In the genomic region with DNA sequence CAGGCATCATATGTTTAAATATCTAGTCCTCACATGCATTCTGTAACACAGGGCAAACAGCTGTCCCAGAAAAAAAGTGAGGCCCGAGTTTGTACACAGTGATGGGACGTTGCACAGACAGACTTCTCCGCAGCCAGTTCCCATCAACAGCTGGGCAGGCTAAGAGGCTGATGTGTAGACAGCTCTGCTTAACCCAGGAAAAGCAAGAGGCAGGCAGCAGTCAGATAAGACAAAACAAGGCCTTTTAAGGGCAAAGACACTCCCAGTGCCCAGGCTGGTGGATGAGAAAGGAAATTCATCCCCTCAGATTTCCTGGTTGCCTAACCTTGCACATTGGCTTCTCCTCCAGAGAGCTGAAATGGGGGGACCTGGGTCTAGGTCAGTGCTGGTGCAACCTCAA, we compare ENCODE assay signal across 16 cellular contexts. TPM values are rescaled to one million over a fixed set of nuclear protein-coding genes. Genes with fewer than 3 reads are reported as not detected.
DNase-seq lines count a peak whose midpoint lies in the region; ATAC-seq, FAIRE-seq and TF ChIP-seq lines count a peak whose summit lies in the region.
"Had no signal": no experiment of that assay in that cellular context is flagged by ENCODE, and none has a peak within 500 bp of the region (broad histone marks: within the 10 kb centered on the region; RNA-seq: fewer than 3 reads in every experiment).

No MANE protein-coding gene starts in this region.

- no peaks in the 10 kb centered on the region for H3K9me1 ChIP-seq in endothelial cell of umbilical vein (replicated peaks; ENCODE audit: control insufficient read depth, extremely low read depth, insufficient read depth, low read length)

- CTCF ChIA-PET in endothelial cell of umbilical vein (lab: Charles Lee): interaction anchor here (0.9 to 28.3 kb wide), 4 partner anchors 19 to 309 kb away, joined by 3 to 1317 read pairs (median 10); a partner anchor contains a TSS
- CTCF ChIA-PET in activated naive CD4-positive, alpha-beta T cell treated with anti-CD3 and anti-CD28 coated beads for 36 hours (lab: Charles Lee): interaction anchor here (0.8 to 10.5 kb wide), 3 partner anchors 24 to 72 kb away, joined by 4 to 287 read pairs (median 4); a partner anchor contains a TSS

- H3K36me3 ChIP-seq in cardiac muscle cell (no peaks in the 10 kb centered on the region), endothelial cell of umbilical vein (ENCODE audit: control insufficient read depth in 2 of 2, extremely low read depth in 1 of 2, insufficient read depth in 2 of 2, low read length in 2 of 2) (peaks cover 16 to 20% of the 10 kb centered on the region in 2 experiments), vagina (peaks cover 0 to 34% of the 10 kb centered on the region in 2 donors)

- dilution Hi-C loops in endothelial cell of umbilical vein (cut with MboI; ENCODE audit: extremely low pct_ligation_motif_present, low sequenced_read_pairs): no loop called here

- no peak for ATAC-seq in Right ventricle myocardium superior (ENCODE audit: poor library complexity)
- no peak for ATAC-seq in HG03108 (IDR thresholded peaks at IDR 0.05; ENCODE audit: unreplicated experiment)

- H3K9me3 ChIP-seq in cardiac muscle cell (ENCODE audit: low read depth) (no peaks in the 10 kb centered on the region), endothelial cell of umbilical vein (replicated peaks; ENCODE audit: control insufficient read depth, insufficient read depth, low read length) (no peaks in the 10 kb centered on the region), vagina (no peaks in the 10 kb centered on the region)
- H3K9me3 ChIP-seq: testis had no signal

- H3K9me3 Mint-ChIP-seq in nephron: no peaks in the 10 kb centered on the region
- no peaks in the 10 kb centered on the region for H3K9me3 Mint-ChIP-seq in activated naive CD4-positive, alpha-beta T cell treated with anti-CD3 and anti-CD28 coated beads for 36 hours
- H3K9me3 Mint-ChIP-seq: memory B cell had no signal

- H2AFZ ChIP-seq in endothelial cell of umbilical vein (ENCODE audit: low read depth, low read length): no peak overlapping the region

- TF ChIP-seq CTCF in cardiac muscle cell (IDR thresholded peaks at IDR 0.05; ENCODE audit: low read depth, low read length): no peak
- TF ChIP-seq CTCF in endothelial cell of umbilical vein (IDR thresholded peaks at IDR 0.05; ENCODE audit: extremely low read depth in 1 of 2, insufficient read depth in 1 of 2, low read depth in 1 of 2, low read length in 2 of 2): no peak
- TF ChIP-seq CTCF in nephron (IDR thresholded peaks at IDR 0.05; ENCODE audit: unreplicated experiment in 3 of 3): no peak
- no peak for TF ChIP-seq CTCF in vagina (IDR thresholded peaks at IDR 0.05)

- no peak overlapping the region for H3K4me3 Mint-ChIP-seq in nephron
- no peak overlapping the region for H3K4me3 Mint-ChIP-seq in activated naive CD4-positive, alpha-beta T cell treated with anti-CD3 and anti-CD28 coated beads for 36 hours
- H3K4me3 Mint-ChIP-seq: memory B cell had no signal

- BruUV-seq in endothelial cell of umbilical vein (replicated peaks; lab: Mats Ljungman, UMichigan): no TSS peak

- H3K4me1 ChIP-seq in cardiac muscle cell (ENCODE audit: low read depth) (peaks cover 28% of the 10 kb centered on the region), endothelial cell of umbilical vein (ENCODE audit: control insufficient read depth, extremely low read depth, insufficient read depth, low read length) (peaks cover 53% of the 10 kb centered on the region), vagina (peaks cover 51% of the 10 kb centered on the region)

- DNase-seq in cardiac muscle cell (ENCODE audit: low read depth in 1 of 2, low spot score in 1 of 2) (peak; percentile 90 to 93), Right ventricle myocardium superior (no peak), endothelial cell of umbilical vein (ENCODE audit: low read depth, low spot score) (peak; percentile 77), vagina (ENCODE audit: extremely low spot score in 2 of 2) (no peak), islet precursor cell (no peak)
- DNase-seq in activated naive CD4-positive, alpha-beta T cell treated with anti-CD3 and anti-CD28 coated beads for 36 hours: no peak
- DNase-seq: activated CD4-positive, alpha-beta T cell treated with anti-CD3 and anti-CD28 coated beads for 48 hours; activated effector memory CD4-positive, alpha-beta T cell treated with Interleukin-2 at 50 U/mL for 16 hours; glutamatergic neuron; KBM-7; NCI-H2029; NK-92 treated with Interleukin-12 subunit alpha and Interleukin-12 subunit beta, amount 100 ng/mL, for 24 hours; testis had no signal

- H3K79me2 ChIP-seq in endothelial cell of umbilical vein (ENCODE audit: control insufficient read depth, insufficient read depth, low read length): peaks cover 19% of the 10 kb centered on the region

- peak; percentile 71 for FAIRE-seq in endothelial cell of umbilical vein (lab: Jason Lieb, UNC)

- no peaks in the 10 kb centered on the region for H4K20me1 ChIP-seq in endothelial cell of umbilical vein (replicated peaks; ENCODE audit: control insufficient read depth, extremely low read depth, insufficient read depth, low read length)

- no peak overlapping the region for H3K4me2 ChIP-seq in endothelial cell of umbilical vein (ENCODE audit: insufficient read depth, low read length)

- no peak overlapping the region for H3K9ac ChIP-seq in endothelial cell of umbilical vein (replicated peaks; ENCODE audit: extremely low read depth, insufficient read depth, low read length)

- peak overlapping the region; percentile 40 to 93 (median 90) for H3K27ac Mint-ChIP-seq in nephron
- H3K27ac Mint-ChIP-seq in activated naive CD4-positive, alpha-beta T cell treated with anti-CD3 and anti-CD28 coated beads for 36 hours: no peak overlapping the region
- H3K27ac Mint-ChIP-seq: memory B cell had no signal

- H3K36me3 Mint-ChIP-seq in nephron (ENCODE audit: low read depth): no peaks in the 10 kb centered on the region
- peaks cover 4% of the 10 kb centered on the region for H3K36me3 Mint-ChIP-seq in activated naive CD4-positive, alpha-beta T cell treated with anti-CD3 and anti-CD28 coated beads for 36 hours (ENCODE audit: low read depth)

- POLR2A ChIA-PET in endothelial cell of umbilical vein (lab: Charles Lee): interaction anchor here (1.5 to 7.3 kb wide), 3 partner anchors 10 to 26 kb away, joined by 9 to 124 read pairs (median 9); a partner anchor contains a TSS

- intact Hi-C loops in Right ventricle myocardium superior (cut with DNase I): no loop called here
- intact Hi-C loops in endothelial cell of umbilical vein (cut with micrococcal nuclease): loop anchor here (1.0 kb wide), 1 partner anchor 26 kb away; no protein-coding TSS in a partner anchor
- intact Hi-C loops in vagina (cut with DNase I): no loop called here
- intact Hi-C loops in activated naive CD4-positive, alpha-beta T cell treated with anti-CD3 and anti-CD28 coated beads for 36 hours (cut with micrococcal nuclease): no loop called here

- peaks cover 56% of the 10 kb centered on the region for H3K4me1 Mint-ChIP-seq in nephron
- peaks cover 11% of the 10 kb centered on the region for H3K4me1 Mint-ChIP-seq in activated naive CD4-positive, alpha-beta T cell treated with anti-CD3 and anti-CD28 coated beads for 36 hours (ENCODE audit: low read depth)

- H3K27me3 Mint-ChIP-seq in nephron (ENCODE audit: low read depth): peaks cover 25% of the 10 kb centered on the region
- H3K27me3 Mint-ChIP-seq in activated naive CD4-positive, alpha-beta T cell treated with anti-CD3 and anti-CD28 coated beads for 36 hours (ENCODE audit: low read depth): peaks cover 6% of the 10 kb centered on the region
- H3K27me3 Mint-ChIP-seq: memory B cell had no signal

- H3K27me3 ChIP-seq in cardiac muscle cell (no peaks in the 10 kb centered on the region), endothelial cell of umbilical vein (ENCODE audit: control insufficient read depth in 2 of 2, insufficient read depth in 2 of 2, low read length in 2 of 2) (peaks cover 0 to 3% of the 10 kb centered on the region in 2 experiments), vagina (no peaks in the 10 kb centered on the region)
- H3K27me3 ChIP-seq: testis had no signal

- TF ChIP-seq POLR2A in endothelial cell of umbilical vein (IDR thresholded peaks at IDR 0.05; ENCODE audit: low read depth, low read length): no peak
- TF ChIP-seq POLR2A in vagina (IDR thresholded peaks at IDR 0.05): no peak

- H3K4me3 ChIP-seq in cardiac muscle cell (no peak overlapping the region), endothelial cell of umbilical vein (replicated peaks in 1 of 3; ENCODE audit: insufficient read depth in 1 of 3, low read depth in 1 of 3, low read length in 3 of 3) (no peak overlapping the region), vagina (no peak overlapping the region)
- H3K4me3 ChIP-seq: testis had no signal

- H3K27ac ChIP-seq in cardiac muscle cell (peak overlapping the region; percentile 100), endothelial cell of umbilical vein (ENCODE audit: insufficient read depth, low read depth, low read length) (peak overlapping the region; percentile 51), vagina (peak overlapping the region; percentile 42)

RNA-seq across cellular contexts. Expression of a gene that starts 17.2 kb away (rescaled TPM):
- total RNA-seq in cardiac muscle cell (54.4 and 61.5 TPM in 2 replicates), Right ventricle myocardium superior (21.5 TPM), endothelial cell of umbilical vein (29.5 and 35.6 TPM in 2 replicates), vagina (80.5 TPM)
- polyA plus RNA-seq in cardiac muscle cell (57.3 and 69.1 TPM in 2 replicates), endothelial cell of umbilical vein (21.4 and 24.4 TPM in 2 replicates)
- 14.4 and 26.7 TPM in 2 replicates for polyA plus RNA-seq in endothelial cell of umbilical vein (2011; cell fraction: cytosol; rRNA removed)
- polyA plus RNA-seq in endothelial cell of umbilical vein (2011; cell fraction: nucleus; rRNA removed): 9.6 and 10.4 TPM in 2 replicates
- polyA plus RNA-seq in endothelial cell of umbilical vein (2012): 21.0 and 23.4 TPM in 2 replicates
- 7.8 and 8.0 TPM in 2 replicates for polyA minus RNA-seq in endothelial cell of umbilical vein
- 19.4 TPM for polyA minus RNA-seq in endothelial cell of umbilical vein (2011; cell fraction: cytosol; rRNA and poly(A)+ RNA removed)
- 3.2 and 8.5 TPM in 2 replicates for polyA minus RNA-seq in endothelial cell of umbilical vein (2011; cell fraction: nucleus; rRNA and poly(A)+ RNA removed)
- 10 to 100 TPM; 19.5 TPM for total RNA-seq in activated naive CD4-positive, alpha-beta T cell treated with anti-CD3 and anti-CD28 coated beads for 36 hours

RNA-seq across cellular contexts. Expression of a gene that starts 20.8 kb away (rescaled TPM):
- total RNA-seq in cardiac muscle cell: 135 and 174 TPM in 2 replicates
- polyA plus RNA-seq in cardiac muscle cell: 76.4 and 78.9 TPM in 2 replicates
- 53.1 TPM for total RNA-seq in Right ventricle myocardium superior
- 332 and 393 TPM in 2 replicates for total RNA-seq in endothelial cell of umbilical vein
- polyA plus RNA-seq in endothelial cell of umbilical vein: 510 and 560 TPM in 2 replicates
- polyA plus RNA-seq in endothelial cell of umbilical vein (2011; cell fraction: cytosol; rRNA removed): 538 and 578 TPM in 2 replicates
- polyA plus RNA-seq in endothelial cell of umbilical vein (2011; cell fraction: nucleus; rRNA removed): 426 and 474 TPM in 2 replicates
- 291 and 393 TPM in 2 replicates for polyA plus RNA-seq in endothelial cell of umbilical vein (2012)
- polyA minus RNA-seq in endothelial cell of umbilical vein: 360 and 393 TPM in 2 replicates
- polyA minus RNA-seq in endothelial cell of umbilical vein (2011; cell fraction: cytosol; rRNA and poly(A)+ RNA removed): 93.8 TPM
- polyA minus RNA-seq in endothelial cell of umbilical vein (2011; cell fraction: nucleus; rRNA and poly(A)+ RNA removed): 111 and 143 TPM in 2 replicates
- total RNA-seq in vagina: 729 TPM
- 10 to 100 TPM; 35.7 to 36.6 TPM for total RNA-seq in activated naive CD4-positive, alpha-beta T cell treated with anti-CD3 and anti-CD28 coated beads for 36 hours

RNA-seq across cellular contexts. Expression of a gene that starts 52.8 kb away (rescaled TPM):
- total RNA-seq in cardiac muscle cell (113 and 151 TPM in 2 replicates), Right ventricle myocardium superior (66.6 TPM), endothelial cell of umbilical vein (136 and 138 TPM in 2 replicates), vagina (45.9 TPM)
- polyA plus RNA-seq in cardiac muscle cell (99.0 and 127 TPM in 2 replicates), endothelial cell of umbilical vein (16.3 and 19.9 TPM in 2 replicates)
- 27.2 and 31.1 TPM in 2 replicates for polyA plus RNA-seq in endothelial cell of umbilical vein (2011; cell fraction: cytosol; rRNA removed)
- polyA plus RNA-seq in endothelial cell of umbilical vein (2011; cell fraction: nucleus; rRNA removed): 58.6 and 65.0 TPM in 2 replicates
- 73.9 and 86.9 TPM in 2 replicates for polyA plus RNA-seq in endothelial cell of umbilical vein (2012)
- 45.0 and 46.8 TPM in 2 replicates for polyA minus RNA-seq in endothelial cell of umbilical vein
- 0.31 TPM for polyA minus RNA-seq in endothelial cell of umbilical vein (2011; cell fraction: cytosol; rRNA and poly(A)+ RNA removed)
- 83.9 and 99.0 TPM in 2 replicates for polyA minus RNA-seq in endothelial cell of umbilical vein (2011; cell fraction: nucleus; rRNA and poly(A)+ RNA removed)
- total RNA-seq in activated naive CD4-positive, alpha-beta T cell treated with anti-CD3 and anti-CD28 coated beads for 36 hours: 1 to 10 TPM in 1 of 2 experiments, under 1 TPM in 1; 0.62 to 1.2 TPM

Comparison
In these comparisons a context has a peak if more than half of its experiments do, and no peak if none do; other contexts are left out.
1. DNase-seq: peak in cardiac muscle cell (2 of 2) and endothelial cell of umbilical vein (single experiment); none in Right ventricle myocardium superior (single experiment), vagina (0 of 2), islet precursor cell (single experiment) and activated naive CD4-positive, alpha-beta T cell treated with anti-CD3 and anti-CD28 coated beads for 36 hours (single experiment).
2. H3K27ac ChIP-seq: peak in every context shown above with its lines; median percentile 100 in cardiac muscle cell; 51 in endothelial cell of umbilical vein; 42 in vagina.
3. RNA of a gene that starts 52.8 kb away (total RNA-seq): 113 to 151 TPM in cardiac muscle cell, 136 to 138 TPM in endothelial cell of umbilical vein, 66.6 TPM in Right ventricle myocardium superior (single experiment) and 45.9 TPM in vagina (single experiment); 0.62 to 1.2 TPM in activated naive CD4-positive, alpha-beta T cell treated with anti-CD3 and anti-CD28 coated beads for 36 hours; every median in the first group is over 10 times any median in the second.